ENCODE assay signal across 1 cellular context in the genomic region with DNA sequence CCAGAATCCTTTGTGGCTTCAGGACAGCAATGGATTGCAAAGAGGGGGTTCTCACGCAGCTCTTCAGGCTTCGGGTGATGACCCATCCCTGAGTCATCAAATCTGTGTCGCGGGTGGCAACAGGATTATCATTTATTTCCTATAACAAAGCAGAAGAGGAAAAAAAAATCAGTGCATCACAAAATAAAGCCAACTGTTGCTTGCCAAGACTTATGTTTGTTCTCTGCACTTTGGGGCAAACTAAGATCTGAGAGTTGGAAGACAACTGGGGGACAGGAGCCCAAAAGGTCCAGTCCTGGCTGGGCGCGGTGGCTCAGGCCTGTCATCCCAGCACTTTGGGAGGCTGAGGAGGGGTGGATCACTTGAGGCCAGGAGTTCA.
A peak's percentile ranks its signal among the peaks of the same experiment; 100 is the strongest.
TF ChIP-seq lines count a peak whose summit lies in the region.

No MANE protein-coding gene starts in this region.

TF ChIP-seq in K562, 482 proteins besides CTCF, POLR2A, EP300 and RAD21:
- TF ChIP-seq, protein P1, sequence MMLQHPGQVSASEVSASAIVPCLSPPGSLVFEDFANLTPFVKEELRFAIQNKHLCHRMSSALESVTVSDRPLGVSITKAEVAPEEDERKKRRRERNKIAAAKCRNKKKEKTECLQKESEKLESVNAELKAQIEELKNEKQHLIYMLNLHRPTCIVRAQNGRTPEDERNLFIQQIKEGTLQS (IDR thresholded peaks at IDR 0.05) = peak; percentile 77
- TF ChIP-seq, protein P1 (CRISPR knock-in tag; conservative IDR thresholded peaks at IDR 0.05) = no peak
- TF ChIP-seq RFX5 (IDR thresholded peaks at IDR 0.05; ENCODE audit: low read depth, low read length) (no peak), ZNF311 (CRISPR knock-in tag; IDR thresholded peaks at IDR 0.05) (no peak), PHF21A (IDR thresholded peaks at IDR 0.05; ENCODE audit: borderline replicate concordance, low read depth) (peak; percentile 90; the same call in 1 of the 2 replicates), JUND (IDR thresholded peaks at IDR 0.05; ENCODE audit: borderline replicate concordance, low read depth, low read length) (peak; percentile 70), JUND (tag; IDR thresholded peaks at IDR 0.05; ENCODE audit: borderline replicate concordance, low read depth, low read length) (no peak), CBFA2T3 (IDR thresholded peaks at IDR 0.05) (0 out of 2 replicates have a peak, but pooled peaks have one; percentile 8), FOXK1 (CRISPR knock-in tag; IDR thresholded peaks at IDR 0.05; ENCODE audit: borderline replicate concordance) (no peak), ZNF57 (CRISPR knock-in tag; IDR thresholded peaks at IDR 0.05) (no peak), KDM1A (IDR thresholded peaks at IDR 0.05) (peak; percentile 93), FOSL1 (tag; conservative IDR thresholded peaks at IDR 0.05) (peak; percentile 97), FOS (IDR thresholded peaks at IDR 0.05; ENCODE audit: extremely low read depth, insufficient read length) (peak; percentile 19), ZNF174 (CRISPR knock-in tag; IDR thresholded peaks at IDR 0.05) (no peak), ZNF316 (IDR thresholded peaks at IDR 0.05) (peak; percentile 64), SREBF1 (IDR thresholded peaks at IDR 0.05; ENCODE audit: borderline replicate concordance, low read depth, low read length) (no peak), C11orf30 (IDR thresholded peaks at IDR 0.05; ENCODE audit: low read depth) (peak; percentile 70), HDAC2 (IDR thresholded peaks at IDR 0.05) (peak; percentile 45), JUN (IDR thresholded peaks at IDR 0.05; ENCODE audit: borderline replicate concordance, low read depth, low read length) (peak; percentile 61; the same call in 1 of the 2 replicates), JUN (CRISPR knock-in tag; IDR thresholded peaks at IDR 0.05; ENCODE audit: borderline replicate concordance) (no peak), ZNF76 (CRISPR knock-in tag; IDR thresholded peaks at IDR 0.05; ENCODE audit: borderline replicate concordance) (no peak), EWSR1 (IDR thresholded peaks at IDR 0.05; ENCODE audit: borderline replicate concordance, low read depth, partially characterized antibody) (no peak), ELF1 (tag; IDR thresholded peaks at IDR 0.05) (peak; percentile 16; the same call in 1 of the 2 replicates), ZSCAN29 (IDR thresholded peaks at IDR 0.05) (no peak), NR2C1 (IDR thresholded peaks at IDR 0.05) (no peak), NR2C1 (tag; IDR thresholded peaks at IDR 0.05) (no peak), RCOR1 (IDR thresholded peaks at IDR 0.05; ENCODE audit: borderline replicate concordance in 1 of 2, low read depth in 2 of 2, low read length in 2 of 2) (peak; percentile 14 to 88; a peak in 2 of 4 replicates)
- TF ChIP-seq, protein P2, sequence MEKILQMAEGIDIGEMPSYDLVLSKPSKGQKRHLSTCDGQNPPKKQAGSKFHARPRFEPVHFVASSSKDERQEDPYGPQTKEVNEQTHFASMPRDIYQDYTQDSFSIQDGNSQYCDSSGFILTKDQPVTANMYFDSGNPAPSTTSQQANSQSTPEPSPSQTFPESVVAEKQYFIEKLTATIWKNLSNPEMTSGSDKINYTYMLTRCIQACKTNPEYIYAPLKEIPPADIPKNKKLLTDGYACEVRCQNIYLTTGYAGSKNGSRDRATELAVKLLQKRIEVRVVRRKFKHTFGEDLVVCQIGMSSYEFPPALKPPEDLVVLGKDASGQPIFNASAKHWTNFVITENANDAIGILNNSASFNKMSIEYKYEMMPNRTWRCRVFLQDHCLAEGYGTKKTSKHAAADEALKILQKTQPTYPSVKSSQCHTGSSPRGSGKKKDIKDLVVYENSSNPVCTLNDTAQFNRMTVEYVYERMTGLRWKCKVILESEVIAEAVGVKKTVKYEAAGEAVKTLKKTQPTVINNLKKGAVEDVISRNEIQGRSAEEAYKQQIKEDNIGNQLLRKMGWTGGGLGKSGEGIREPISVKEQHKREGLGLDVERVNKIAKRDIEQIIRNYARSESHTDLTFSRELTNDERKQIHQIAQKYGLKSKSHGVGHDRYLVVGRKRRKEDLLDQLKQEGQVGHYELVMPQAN (IDR thresholded peaks at IDR 0.05; ENCODE audit: borderline replicate concordance) = no peak
- TF ChIP-seq, protein P3, sequence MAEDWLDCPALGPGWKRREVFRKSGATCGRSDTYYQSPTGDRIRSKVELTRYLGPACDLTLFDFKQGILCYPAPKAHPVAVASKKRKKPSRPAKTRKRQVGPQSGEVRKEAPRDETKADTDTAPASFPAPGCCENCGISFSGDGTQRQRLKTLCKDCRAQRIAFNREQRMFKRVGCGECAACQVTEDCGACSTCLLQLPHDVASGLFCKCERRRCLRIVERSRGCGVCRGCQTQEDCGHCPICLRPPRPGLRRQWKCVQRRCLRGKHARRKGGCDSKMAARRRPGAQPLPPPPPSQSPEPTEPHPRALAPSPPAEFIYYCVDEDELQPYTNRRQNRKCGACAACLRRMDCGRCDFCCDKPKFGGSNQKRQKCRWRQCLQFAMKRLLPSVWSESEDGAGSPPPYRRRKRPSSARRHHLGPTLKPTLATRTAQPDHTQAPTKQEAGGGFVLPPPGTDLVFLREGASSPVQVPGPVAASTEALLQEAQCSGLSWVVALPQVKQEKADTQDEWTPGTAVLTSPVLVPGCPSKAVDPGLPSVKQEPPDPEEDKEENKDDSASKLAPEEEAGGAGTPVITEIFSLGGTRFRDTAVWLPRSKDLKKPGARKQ (CRISPR knock-in tag; IDR thresholded peaks at IDR 0.05) = no peak
- TF ChIP-seq, protein P4, sequence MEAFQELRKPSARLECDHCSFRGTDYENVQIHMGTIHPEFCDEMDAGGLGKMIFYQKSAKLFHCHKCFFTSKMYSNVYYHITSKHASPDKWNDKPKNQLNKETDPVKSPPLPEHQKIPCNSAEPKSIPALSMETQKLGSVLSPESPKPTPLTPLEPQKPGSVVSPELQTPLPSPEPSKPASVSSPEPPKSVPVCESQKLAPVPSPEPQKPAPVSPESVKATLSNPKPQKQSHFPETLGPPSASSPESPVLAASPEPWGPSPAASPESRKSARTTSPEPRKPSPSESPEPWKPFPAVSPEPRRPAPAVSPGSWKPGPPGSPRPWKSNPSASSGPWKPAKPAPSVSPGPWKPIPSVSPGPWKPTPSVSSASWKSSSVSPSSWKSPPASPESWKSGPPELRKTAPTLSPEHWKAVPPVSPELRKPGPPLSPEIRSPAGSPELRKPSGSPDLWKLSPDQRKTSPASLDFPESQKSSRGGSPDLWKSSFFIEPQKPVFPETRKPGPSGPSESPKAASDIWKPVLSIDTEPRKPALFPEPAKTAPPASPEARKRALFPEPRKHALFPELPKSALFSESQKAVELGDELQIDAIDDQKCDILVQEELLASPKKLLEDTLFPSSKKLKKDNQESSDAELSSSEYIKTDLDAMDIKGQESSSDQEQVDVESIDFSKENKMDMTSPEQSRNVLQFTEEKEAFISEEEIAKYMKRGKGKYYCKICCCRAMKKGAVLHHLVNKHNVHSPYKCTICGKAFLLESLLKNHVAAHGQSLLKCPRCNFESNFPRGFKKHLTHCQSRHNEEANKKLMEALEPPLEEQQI (IDR thresholded peaks at IDR 0.05) = no peak
- TF ChIP-seq, protein P5, sequence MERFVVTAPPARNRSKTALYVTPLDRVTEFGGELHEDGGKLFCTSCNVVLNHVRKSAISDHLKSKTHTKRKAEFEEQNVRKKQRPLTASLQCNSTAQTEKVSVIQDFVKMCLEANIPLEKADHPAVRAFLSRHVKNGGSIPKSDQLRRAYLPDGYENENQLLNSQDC (CRISPR knock-in tag; IDR thresholded peaks at IDR 0.05) = no peak
- TF ChIP-seq, protein P6, sequence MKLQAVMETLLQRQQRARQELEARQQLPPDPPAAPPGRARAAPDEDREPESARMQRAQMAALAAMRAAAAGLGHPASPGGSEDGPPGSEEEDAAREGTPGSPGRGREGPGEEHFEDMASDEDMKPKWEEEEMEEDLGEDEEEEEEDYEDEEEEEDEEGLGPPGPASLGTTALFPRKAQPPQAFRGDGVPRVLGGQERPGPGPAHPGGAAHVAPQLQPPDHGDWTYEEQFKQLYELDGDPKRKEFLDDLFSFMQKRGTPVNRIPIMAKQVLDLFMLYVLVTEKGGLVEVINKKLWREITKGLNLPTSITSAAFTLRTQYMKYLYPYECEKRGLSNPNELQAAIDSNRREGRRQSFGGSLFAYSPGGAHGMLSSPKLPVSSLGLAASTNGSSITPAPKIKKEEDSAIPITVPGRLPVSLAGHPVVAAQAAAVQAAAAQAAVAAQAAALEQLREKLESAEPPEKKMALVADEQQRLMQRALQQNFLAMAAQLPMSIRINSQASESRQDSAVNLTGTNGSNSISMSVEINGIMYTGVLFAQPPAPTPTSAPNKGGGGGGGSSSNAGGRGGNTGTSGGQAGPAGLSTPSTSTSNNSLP (IDR thresholded peaks at IDR 0.05; ENCODE audit: borderline replicate concordance, low read depth, low read length) = no peak
- TF ChIP-seq, protein P7, sequence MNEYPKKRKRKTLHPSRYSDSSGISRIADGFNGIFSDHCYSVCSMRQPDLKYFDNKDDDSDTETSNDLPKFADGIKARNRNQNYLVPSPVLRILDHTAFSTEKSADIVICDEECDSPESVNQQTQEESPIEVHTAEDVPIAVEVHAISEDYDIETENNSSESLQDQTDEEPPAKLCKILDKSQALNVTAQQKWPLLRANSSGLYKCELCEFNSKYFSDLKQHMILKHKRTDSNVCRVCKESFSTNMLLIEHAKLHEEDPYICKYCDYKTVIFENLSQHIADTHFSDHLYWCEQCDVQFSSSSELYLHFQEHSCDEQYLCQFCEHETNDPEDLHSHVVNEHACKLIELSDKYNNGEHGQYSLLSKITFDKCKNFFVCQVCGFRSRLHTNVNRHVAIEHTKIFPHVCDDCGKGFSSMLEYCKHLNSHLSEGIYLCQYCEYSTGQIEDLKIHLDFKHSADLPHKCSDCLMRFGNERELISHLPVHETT (CRISPR knock-in tag; conservative IDR thresholded peaks at IDR 0.05 in 1 of 2, IDR thresholded peaks at IDR 0.05 in 1 of 2) = no peak
- TF ChIP-seq, protein P8, sequence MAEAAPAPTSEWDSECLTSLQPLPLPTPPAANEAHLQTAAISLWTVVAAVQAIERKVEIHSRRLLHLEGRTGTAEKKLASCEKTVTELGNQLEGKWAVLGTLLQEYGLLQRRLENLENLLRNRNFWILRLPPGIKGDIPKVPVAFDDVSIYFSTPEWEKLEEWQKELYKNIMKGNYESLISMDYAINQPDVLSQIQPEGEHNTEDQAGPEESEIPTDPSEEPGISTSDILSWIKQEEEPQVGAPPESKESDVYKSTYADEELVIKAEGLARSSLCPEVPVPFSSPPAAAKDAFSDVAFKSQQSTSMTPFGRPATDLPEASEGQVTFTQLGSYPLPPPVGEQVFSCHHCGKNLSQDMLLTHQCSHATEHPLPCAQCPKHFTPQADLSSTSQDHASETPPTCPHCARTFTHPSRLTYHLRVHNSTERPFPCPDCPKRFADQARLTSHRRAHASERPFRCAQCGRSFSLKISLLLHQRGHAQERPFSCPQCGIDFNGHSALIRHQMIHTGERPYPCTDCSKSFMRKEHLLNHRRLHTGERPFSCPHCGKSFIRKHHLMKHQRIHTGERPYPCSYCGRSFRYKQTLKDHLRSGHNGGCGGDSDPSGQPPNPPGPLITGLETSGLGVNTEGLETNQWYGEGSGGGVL (CRISPR knock-in tag; IDR thresholded peaks at IDR 0.05) = no peak
